In genomic region chr2:58051445-58051844, GRCh38 we compare ENCODE assay signal across 26 cellular contexts.
"Had no signal": no experiment of that assay in that cellular context is flagged by ENCODE, and none has a peak within 500 bp of the region (broad histone marks: within the 10 kb centered on the region; RNA-seq: fewer than 3 reads in every experiment).

No MANE protein-coding gene starts in this region.

- H3K27ac Mint-ChIP-seq: activated naive CD4-positive, alpha-beta T cell treated with anti-CD3 and anti-CD28 coated beads, Interleukin-2, amount 10 ng/mL, durations not matched to agents 7 days and 5 days; memory B cell; progenitor cell of endocrine pancreas; stimulated activated naive CD8-positive, alpha-beta T cell treated with anti-CD3 and anti-CD28 coated beads, Interleukin-15, Interleukin-2, amounts not matched to agents 100 ng/mL and 50 ng/mL, for 24 hours had no signal

- DNase-seq: activated CD4-positive, alpha-beta T cell treated with anti-CD3 and anti-CD28 coated beads for 4 hours; activated CD4-positive, alpha-beta T cell treated with anti-CD3 and anti-CD28 coated beads, Interleukin-2, amount 50 U/mL, for 48 hours; activated CD4-positive, CD25-positive, alpha-beta regulatory T cell; activated CD8-positive, alpha-beta memory T cell treated with anti-CD3 and anti-CD28 coated beads, Interleukin-2, amount 50 U/mL, for 48 hours; activated effector memory CD4-positive, alpha-beta T cell treated with Interleukin-2 at 50 U/mL for 16 hours; activated naive CD4-positive, alpha-beta T cell treated with anti-CD3 and anti-CD28 coated beads, Interleukin-2, amount 10 ng/mL, durations not matched to agents 7 days and 5 days; activated T-cell treated with anti-CD3 and anti-CD28 coated beads, Interleukin-2, amount 50 U/mL, for 4 hours; amygdala; cortex of kidney; endodermal cell; esophagus squamous epithelium; gastrocnemius medialis; hippocampal formation; islet precursor cell; left cardiac atrium; naive B cell; stimulated activated CD4-positive, alpha-beta T cell treated with anti-CD3 and anti-CD28 coated beads, Interleukin-4, amount 100 ng/mL, for 24 hours; T1000 had no signal

- FAIRE-seq: bronchial epithelial cell had no signal

- H3K4me3 Mint-ChIP-seq: activated naive CD4-positive, alpha-beta T cell treated with anti-CD3 and anti-CD28 coated beads, Interleukin-2, amount 10 ng/mL, durations not matched to agents 7 days and 5 days; activated T-cell treated with anti-CD3 and anti-CD28 coated beads, Interleukin-2, amount 50 U/mL, for 4 hours; endodermal cell; memory B cell; naive B cell; neural crest cell; stimulated activated naive CD8-positive, alpha-beta T cell treated with anti-CD3 and anti-CD28 coated beads, Interleukin-15, Interleukin-2, amounts not matched to agents 100 ng/mL and 50 ng/mL, for 24 hours had no signal

- H3K27me3 Mint-ChIP-seq: activated naive CD4-positive, alpha-beta T cell treated with anti-CD3 and anti-CD28 coated beads, Interleukin-2, amount 10 ng/mL, durations not matched to agents 7 days and 5 days; memory B cell; naive B cell; progenitor cell of endocrine pancreas; stimulated activated naive CD8-positive, alpha-beta T cell treated with anti-CD3 and anti-CD28 coated beads, Interleukin-15, Interleukin-2, amounts not matched to agents 100 ng/mL and 50 ng/mL, for 24 hours had no signal

- H3K27ac ChIP-seq: esophagus squamous epithelium, gastrocnemius medialis, right atrium auricular region, suprapubic skin, tibial nerve had no signal

- H3K9me3 Mint-ChIP-seq: activated naive CD4-positive, alpha-beta T cell treated with anti-CD3 and anti-CD28 coated beads, Interleukin-2, amount 10 ng/mL, durations not matched to agents 7 days and 5 days; activated T-cell treated with anti-CD3 and anti-CD28 coated beads, Interleukin-2, amount 50 U/mL, for 4 hours; endodermal cell; memory B cell; naive B cell; neural crest cell; stimulated activated naive CD8-positive, alpha-beta T cell treated with anti-CD3 and anti-CD28 coated beads, Interleukin-15, Interleukin-2, amounts not matched to agents 100 ng/mL and 50 ng/mL, for 24 hours had no signal

- H3K27me3 ChIP-seq: esophagus squamous epithelium, gastrocnemius medialis, right atrium auricular region, suprapubic skin, tibial nerve had no signal

- H3K4me3 ChIP-seq: esophagus squamous epithelium, gastrocnemius medialis, right atrium auricular region, suprapubic skin, tibial nerve had no signal

- ATAC-seq: activated T-cell treated with anti-CD3 and anti-CD28 coated beads, Interleukin-2, amount 50 U/mL, for 4 hours; gastrocnemius medialis; left cardiac atrium had no signal
